ENCODE assay signal across 9 cellular contexts in the genomic region with DNA sequence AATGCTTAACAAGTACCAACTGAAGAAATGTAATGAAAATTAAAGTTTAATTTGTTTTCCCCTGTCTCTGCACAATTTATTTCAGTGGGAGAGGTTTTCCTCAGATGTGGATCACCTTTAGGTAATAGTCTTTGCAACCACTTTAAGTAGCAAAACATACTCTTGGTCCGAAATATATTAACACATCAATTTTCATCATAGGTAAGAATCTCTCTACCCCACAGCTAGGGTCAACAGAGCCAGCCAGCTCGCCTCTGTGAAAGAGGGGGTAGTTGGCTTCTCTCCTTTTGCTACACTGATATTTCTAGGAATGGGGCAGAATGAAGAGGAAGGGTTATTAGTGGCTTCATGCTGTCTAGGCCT. TPM values are rescaled to one million over a fixed set of nuclear protein-coding genes. Genes with fewer than 3 reads are reported as not detected.
A peak's percentile ranks its signal among the peaks of the same experiment; 100 is the strongest.
DNase-seq lines count a peak whose midpoint lies in the region; ATAC-seq, FAIRE-seq and TF ChIP-seq lines count a peak whose summit lies in the region.
"Had no signal": no experiment of that assay in that cellular context is flagged by ENCODE, and none has a peak within 500 bp of the region (broad histone marks: within the 10 kb centered on the region; RNA-seq: fewer than 3 reads in every experiment).

No MANE protein-coding gene starts in this region.

- no peak for FAIRE-seq in K562 (lab: Jason Lieb, UNC)

- no peaks in the 10 kb centered on the region; the same call in 1 of the 3 replicates for H3K36me3 ChIP-seq in K562 (ENCODE audit: control insufficient read depth, insufficient read depth, low read length)
- H3K36me3 ChIP-seq in right lobe of liver, result no peaks in the 10 kb centered on the region
- peaks cover 0 to 2% of the 10 kb centered on the region in 2 donors for H3K36me3 ChIP-seq in stomach smooth muscle (ENCODE audit: control insufficient read depth in 2 of 2, insufficient read depth in 2 of 2, low read length in 2 of 2)

- DNase-seq in activated CD4-positive, alpha-beta T cell treated with anti-CD3 and anti-CD28 coated beads for 36 hours, result no peak
- DNase-seq in activated CD4-positive, alpha-beta T cell treated with anti-CD3 and anti-CD28 coated beads for 1 hour, result no peak
- DNase-seq in K562 (ENCODE audit: extremely low read depth in 1 of 4, low spot score in 3 of 4) (no peak), right lobe of liver (no peak), NCI-H446 (lab: John Stamatoyannopoulos, UW) (no peak)
- DNase-seq: NCI-H526 treated with DMSO at 0.1 percent for 48 hours had no signal

- H3K4me1 ChIP-seq in K562 (replicated peaks in 1 of 2; ENCODE audit: control insufficient read depth in 2 of 2, insufficient read depth in 2 of 2, low read length in 2 of 2) (peaks cover 11 to 17% of the 10 kb centered on the region in 2 experiments; a peak in 4 of 5 replicates), right lobe of liver (peaks cover 0 to 18% (median 6%) of the 10 kb centered on the region in 4 donors), stomach smooth muscle (ENCODE audit: control insufficient read depth, insufficient read depth, low read length) (peaks cover 5% of the 10 kb centered on the region)

- CTCF ChIA-PET in activated CD4-positive, alpha-beta T cell treated with anti-CD3 and anti-CD28 coated beads for 36 hours (lab: Charles Lee), result interaction anchor here (1.0 to 2.0 kb wide), 2 partner anchors 44 to 46 kb away, joined by 4 to 8 read pairs; no protein-coding TSS in a partner anchor
- CTCF ChIA-PET in K562 (lab: Yijun Ruan, JAX; ENCODE audit: low intra/inter-chr PET ratio), result no interaction called here

- TF ChIP-seq EP300 in K562 (IDR thresholded peaks at IDR 0.05; ENCODE audit: low read length), result no peak

- no peaks in the 10 kb centered on the region for H3K79me2 ChIP-seq in K562 (ENCODE audit: control insufficient read depth, insufficient read depth, low read length)

- H3K9me3 ChIP-seq in K562 (replicated peaks; ENCODE audit: control insufficient read depth, insufficient read depth, low read depth, low read length), result no peaks in the 10 kb centered on the region
- no peaks in the 10 kb centered on the region for H3K9me3 ChIP-seq in right lobe of liver
- H3K9me3 ChIP-seq in stomach smooth muscle (ENCODE audit: control insufficient read depth in 2 of 2, low read length in 2 of 2), result no peaks in the 10 kb centered on the region

- H3K27me3 ChIP-seq in K562 (ENCODE audit: control insufficient read depth in 2 of 2, insufficient read depth in 2 of 2, low read length in 2 of 2) (no peaks in the 10 kb centered on the region), right lobe of liver (no peaks in the 10 kb centered on the region), stomach smooth muscle (ENCODE audit: control insufficient read depth in 1 of 2, insufficient read depth in 2 of 2, low read length in 2 of 2) (no peaks in the 10 kb centered on the region)

- BruUV-seq in K562 (replicated peaks; lab: Mats Ljungman, UMichigan), result TSS peak; percentile 52

- no peaks in the 10 kb centered on the region for H3K9me1 ChIP-seq in K562 (ENCODE audit: control insufficient read depth, insufficient read depth, low read length)

- H4K20me1 ChIP-seq in K562 (replicated peaks; ENCODE audit: control insufficient read depth, insufficient read depth, low read length), result no peaks in the 10 kb centered on the region

- no peak for TF ChIP-seq POLR2A in K562 (conservative IDR thresholded peaks at IDR 0.05)
- no peak for TF ChIP-seq POLR2A in right lobe of liver (IDR thresholded peaks at IDR 0.05)

- H3K4me3 Mint-ChIP-seq in activated CD4-positive, alpha-beta T cell treated with anti-CD3 and anti-CD28 coated beads for 36 hours, result peak overlapping the region; percentile 9

- in situ Hi-C loops in K562 (cut with MboI), result no loop called here

- H3K27ac ChIP-seq in K562 (ENCODE audit: extremely low read depth, low read depth, low read length) (peak overlapping the region; percentile 86), right lobe of liver (peak overlapping the region; percentile 83 to 97 (median 88)), stomach smooth muscle (ENCODE audit: low read length) (peak overlapping the region; percentile 50)

- H3K9me3 Mint-ChIP-seq in activated CD4-positive, alpha-beta T cell treated with anti-CD3 and anti-CD28 coated beads for 36 hours (ENCODE audit: low read depth), result no peaks in the 10 kb centered on the region

- peak overlapping the region; percentile 56 for H2AFZ ChIP-seq in K562 (ENCODE audit: low read depth, low read length)

- H3K27me3 Mint-ChIP-seq in activated CD4-positive, alpha-beta T cell treated with anti-CD3 and anti-CD28 coated beads for 36 hours, result no peaks in the 10 kb centered on the region

- H3K9ac ChIP-seq in K562 (ENCODE audit: insufficient read depth in 1 of 2, low read depth in 2 of 2, low read length in 2 of 2), result peak overlapping the region in 1 of 2 experiments; percentile 51; a peak in 2 of 4 replicates
- peak overlapping the region in 1 of 2 donors; percentile 23 for H3K9ac ChIP-seq in stomach smooth muscle (ENCODE audit: low read length in 2 of 2)

- peaks cover 21% of the 10 kb centered on the region for H3K4me1 Mint-ChIP-seq in activated CD4-positive, alpha-beta T cell treated with anti-CD3 and anti-CD28 coated beads for 36 hours

- H3K36me3 Mint-ChIP-seq in activated CD4-positive, alpha-beta T cell treated with anti-CD3 and anti-CD28 coated beads for 36 hours (ENCODE audit: low read depth), result peaks cover 6% of the 10 kb centered on the region

- intact Hi-C loops in activated CD4-positive, alpha-beta T cell treated with anti-CD3 and anti-CD28 coated beads for 36 hours (cut with DNase I, micrococcal nuclease), result loop anchor here in 1 of 2 experiments (1.0 kb wide), 1 partner anchor 9 kb away; no protein-coding TSS in a partner anchor
- intact Hi-C loops in K562 (cut with micrococcal nuclease) (no loop called here), right lobe of liver (cut with DNase I) (no loop called here)

- peak overlapping the region; percentile 93 for H3K27ac Mint-ChIP-seq in activated CD4-positive, alpha-beta T cell treated with anti-CD3 and anti-CD28 coated beads for 36 hours

- ATAC-seq in activated CD4-positive, alpha-beta T cell treated with anti-CD3 and anti-CD28 coated beads for 36 hours, result no peak
- ATAC-seq in K562, result no peak
- ATAC-seq in right lobe of liver, result no peak
- ATAC-seq in HG03439 (IDR thresholded peaks at IDR 0.05; ENCODE audit: unreplicated experiment), result no peak
- ATAC-seq in GM21723 (IDR thresholded peaks at IDR 0.05; ENCODE audit: unreplicated experiment), result no peak

- peak overlapping the region; percentile 43 for H3K4me2 ChIP-seq in K562 (ENCODE audit: insufficient read depth, low read length)

- no peak for TF ChIP-seq RAD21 in K562 (CRISPR knock-in tag; conservative IDR thresholded peaks at IDR 0.05 in 1 of 2, IDR thresholded peaks at IDR 0.05 in 1 of 2)

- no peak overlapping the region for H3K4me3 ChIP-seq in K562
- H3K4me3 ChIP-seq in right lobe of liver, result no peak overlapping the region
- no peak overlapping the region for H3K4me3 ChIP-seq in stomach smooth muscle (ENCODE audit: low read length in 2 of 2)

- WGBS in K562 (ENCODE audit: insufficient coverage, low coverage, missing lambda C conversion rate), result 53% methylated on average over 2 of the region's 2 CpGs
- 84% methylated on average over 2 of the region's 2 CpGs for WGBS in right lobe of liver (ENCODE audit: insufficient coverage, low coverage, low lambda C conversion rate, missing lambda C conversion rate)

- TF ChIP-seq CTCF in K562 (IDR thresholded peaks at IDR 0.05 in 2 of 3, conservative IDR thresholded peaks at IDR 0.05 in 1 of 3; ENCODE audit: insufficient read depth in 2 of 3, low read depth in 1 of 3, low read length in 3 of 3), result no peak
- TF ChIP-seq CTCF in right lobe of liver (IDR thresholded peaks at IDR 0.05), result no peak

- POLR2A ChIA-PET in activated CD4-positive, alpha-beta T cell treated with anti-CD3 and anti-CD28 coated beads for 36 hours (lab: Charles Lee), result interaction anchor here (0.5 to 1.5 kb wide), 3 partner anchors 24 to 260 kb away, joined by 3 to 7 read pairs (median 5); partner anchors contain the start of genes ENSA and MCL1
- POLR2A ChIA-PET in K562 (lab: Yijun Ruan, JAX), result interaction anchor here (0.5 to 4.9 kb wide), 9 partner anchors 11 to 562 kb away, joined by 3 to 22 read pairs (median 4); partner anchors contain the start of genes LYSMD1, MCL1 and SCNM1

RNA-seq across cellular contexts. Expression of gene MCL1, which starts 24.8 kb away (rescaled TPM):
- total RNA-seq in activated CD4-positive, alpha-beta T cell treated with anti-CD3 and anti-CD28 coated beads for 36 hours, result 100 to 1,000 TPM; 185 to 265 TPM
- total RNA-seq in K562 (2011; cell fraction: chromatin; rRNA removed; ENCODE audit: low replicate concordance), result 200 and 281 TPM in 2 replicates
- total RNA-seq in K562 (2011; cell fraction: nucleolus; rRNA removed), result 147 and 148 TPM in 2 replicates
- 206 and 295 TPM in 2 replicates for total RNA-seq in K562 (2011; cell fraction: nucleoplasm; rRNA removed)
- total RNA-seq in K562 (2014; rRNA removed), result 129 and 138 TPM in 2 replicates
- total RNA-seq in K562 (2014; rRNA removed; fragmentation: Illumina TruSeq; extraction: Trizol), result 153 and 184 TPM in 2 replicates
- 109 and 120 TPM in 2 replicates for total RNA-seq in K562 (2015; rRNA removed; fragmentation: Illumina TruSeq; extraction: Trizol)
- 200 and 224 TPM in 2 replicates for total RNA-seq in K562 (2021)
- polyA plus RNA-seq in K562 (2011; rRNA removed), result 144 and 222 TPM in 2 replicates
- 86.7 and 94.2 TPM in 2 replicates for polyA plus RNA-seq in K562 (2011; cell fraction: cytosol; rRNA removed)
- 179 and 244 TPM in 2 replicates for polyA plus RNA-seq in K562 (2011; cell fraction: nucleus; rRNA removed)
- 139 and 140 TPM in 2 replicates for polyA plus RNA-seq in K562 (2012)
- 147 and 158 TPM in 2 replicates for polyA plus RNA-seq in K562 (2014; fragmentation: Illumina TruSeq; extraction: Trizol)
- 10 to 100 TPM; 27.1 to 31.0 TPM for polyA plus RNA-seq in K562 (2014; fragmentation: Nextera tagmentation; extraction: Ambion mirVana)
- 131 and 143 TPM in 2 replicates for polyA plus RNA-seq in K562 (2014; rRNA removed)
- polyA minus RNA-seq in K562 (2011; rRNA and poly(A)+ RNA removed), result 221 and 238 TPM in 2 replicates
- polyA minus RNA-seq in K562 (2011; cell fraction: cytosol; rRNA and poly(A)+ RNA removed), result 104 and 109 TPM in 2 replicates
- 141 and 172 TPM in 2 replicates for polyA minus RNA-seq in K562 (2011; cell fraction: nucleus; rRNA and poly(A)+ RNA removed)
- total RNA-seq in right lobe of liver, result 100 to 1,000 TPM in 5 of 6 experiments, 10 to 100 TPM in 1; 83.6 to 266 (median 158) TPM

RNA-seq across cellular contexts. Expression of gene ENSA, which starts 25.2 kb away (rescaled TPM):
- total RNA-seq in activated CD4-positive, alpha-beta T cell treated with anti-CD3 and anti-CD28 coated beads for 36 hours, result 100 to 1,000 TPM; 197 to 240 TPM
- total RNA-seq in K562 (2011; cell fraction: chromatin; rRNA removed; ENCODE audit: low replicate concordance), result 86.7 and 153 TPM in 2 replicates
- 54.7 and 57.9 TPM in 2 replicates for total RNA-seq in K562 (2011; cell fraction: nucleolus; rRNA removed)
- total RNA-seq in K562 (2011; cell fraction: nucleoplasm; rRNA removed), result 124 and 201 TPM in 2 replicates
- 147 and 163 TPM in 2 replicates for total RNA-seq in K562 (2014; rRNA removed)
- total RNA-seq in K562 (2014; rRNA removed; fragmentation: Illumina TruSeq; extraction: Trizol), result 196 and 198 TPM in 2 replicates
- 183 and 188 TPM in 2 replicates for total RNA-seq in K562 (2015; rRNA removed; fragmentation: Illumina TruSeq; extraction: Trizol)
- total RNA-seq in K562 (2021), result 203 and 219 TPM in 2 replicates
- polyA plus RNA-seq in K562 (2011; rRNA removed), result 133 and 156 TPM in 2 replicates
- polyA plus RNA-seq in K562 (2011; cell fraction: cytosol; rRNA removed), result 116 and 118 TPM in 2 replicates
- 47.5 and 50.4 TPM in 2 replicates for polyA plus RNA-seq in K562 (2011; cell fraction: nucleus; rRNA removed)
- 174 and 197 TPM in 2 replicates for polyA plus RNA-seq in K562 (2012)
- 565 and 605 TPM in 2 replicates for polyA plus RNA-seq in K562 (2014; fragmentation: Illumina TruSeq; extraction: Trizol)
- 10 to 100 TPM; 68.1 to 93.9 TPM for polyA plus RNA-seq in K562 (2014; fragmentation: Nextera tagmentation; extraction: Ambion mirVana)
- polyA plus RNA-seq in K562 (2014; rRNA removed), result 197 and 354 TPM in 2 replicates
- polyA minus RNA-seq in K562 (2011; rRNA and poly(A)+ RNA removed), result 60.6 and 80.0 TPM in 2 replicates
- 32.9 and 35.0 TPM in 2 replicates for polyA minus RNA-seq in K562 (2011; cell fraction: cytosol; rRNA and poly(A)+ RNA removed)
- polyA minus RNA-seq in K562 (2011; cell fraction: nucleus; rRNA and poly(A)+ RNA removed), result 22.9 and 51.1 TPM in 2 replicates
- 100 to 1,000 TPM in 2 of 6 experiments, 10 to 100 TPM in 4; 60.4 to 166 (median 71.2) TPM for total RNA-seq in right lobe of liver

RNA-seq across cellular contexts. Expression of gene ADAMTSL4, which starts 55.0 kb away (rescaled TPM):
- under 1 TPM; 0.28 to 0.59 TPM for total RNA-seq in activated CD4-positive, alpha-beta T cell treated with anti-CD3 and anti-CD28 coated beads for 36 hours
- total RNA-seq in K562 (2011; cell fraction: chromatin; rRNA removed; ENCODE audit: low replicate concordance), result 795 and 1,508 TPM in 2 replicates
- total RNA-seq in K562 (2011; cell fraction: nucleolus; rRNA removed), result 712 and 761 TPM in 2 replicates
- 735 and 822 TPM in 2 replicates for total RNA-seq in K562 (2011; cell fraction: nucleoplasm; rRNA removed)
- total RNA-seq in K562 (2014; rRNA removed) (35.6 and 43.6 TPM in 2 replicates), K562 (2014; rRNA removed; fragmentation: Illumina TruSeq; extraction: Trizol) (18.8 and 20.3 TPM in 2 replicates), K562 (2015; rRNA removed; fragmentation: Illumina TruSeq; extraction: Trizol) (22.8 and 25.5 TPM in 2 replicates), K562 (2021) (163 and 212 TPM in 2 replicates), right lobe of liver (10 to 100 TPM; 20.5 to 35.2 (median 31.5) TPM)
- polyA plus RNA-seq in K562 (2011; rRNA removed) (53.8 and 132 TPM in 2 replicates), K562 (2014; fragmentation: Illumina TruSeq; extraction: Trizol) (116 and 156 TPM in 2 replicates), K562 (2014; fragmentation: Nextera tagmentation; extraction: Ambion mirVana) (10 to 100 TPM; 12.7 to 14.8 TPM), K562 (2014; rRNA removed) (104 and 137 TPM in 2 replicates)
- 68.7 and 73.2 TPM in 2 replicates for polyA plus RNA-seq in K562 (2011; cell fraction: cytosol; rRNA removed)
- polyA plus RNA-seq in K562 (2011; cell fraction: nucleus; rRNA removed), result 800 and 1,003 TPM in 2 replicates
- polyA plus RNA-seq in K562 (2012), result 127 and 192 TPM in 2 replicates
- polyA minus RNA-seq in K562 (2011; rRNA and poly(A)+ RNA removed), result 23.6 and 31.1 TPM in 2 replicates
- polyA minus RNA-seq in K562 (2011; cell fraction: cytosol; rRNA and poly(A)+ RNA removed), result 45.7 and 70.1 TPM in 2 replicates
- polyA minus RNA-seq in K562 (2011; cell fraction: nucleus; rRNA and poly(A)+ RNA removed), result 99.2 and 125 TPM in 2 replicates

Comparison
In these comparisons a context has a peak if more than half of its experiments do, and no peak if none do; other contexts are left out.
1. RNA of gene ADAMTSL4, which starts 55.0 kb away (total RNA-seq): 18.8 to 1,508 TPM in K562 and 20.5 to 35.2 TPM in right lobe of liver; 0.28 to 0.59 TPM in activated CD4-positive, alpha-beta T cell treated with anti-CD3 and anti-CD28 coated beads for 36 hours; every median in the first group is over 10 times any median in the second.
2. Peak in every context shown above with its lines, with median percentiles within 50 percentile points of each other: H3K27ac ChIP-seq.